ENCODE assay signal across 29 cellular contexts in genomic region chr14:75433631-75434556, GRCh38. TPM values are rescaled to one million over a fixed set of nuclear protein-coding genes. Genes with fewer than 3 reads are reported as not detected.
DNase-seq lines count a peak whose midpoint lies in the region; ATAC-seq, FAIRE-seq and TF ChIP-seq lines count a peak whose summit lies in the region.
"Had no signal": no experiment of that assay in that cellular context is flagged by ENCODE, and none has a peak within 500 bp of the region (broad histone marks: within the 10 kb centered on the region; RNA-seq: fewer than 3 reads in every experiment).

No MANE protein-coding gene starts in this region.

- FAIRE-seq in GM12878 (lab: Jason Lieb, UNC) (no peak), urothelium cell line (lab: Jason Lieb, UNC) (peak; percentile 70)
- FAIRE-seq: A204.1, colon, GM12891, HepG2, islet of Langerhans had no signal

- TF ChIP-seq RAD21 in GM12878 (IDR thresholded peaks at IDR 0.05; ENCODE audit: insufficient read depth, low read depth, low read length) = no peak

- no TSS peak for BruUV-seq in GM12878 (replicated peaks; lab: Mats Ljungman, UMichigan)

- CTCF ChIA-PET in GM12878 (lab: Yijun Ruan, JAX) = interaction anchor here (0.6 to 1.9 kb wide), 8 partner anchors 12 to 1295 kb away, joined by 3 to 13 read pairs (median 3); no protein-coding TSS in a partner anchor

- H3K27me3 ChIP-seq in cardiac muscle cell (no peaks in the 10 kb centered on the region), GM12878 (replicated peaks in 1 of 2; ENCODE audit: control insufficient read depth in 2 of 2, insufficient read depth in 2 of 2, low read length in 1 of 2) (no peaks in the 10 kb centered on the region), psoas muscle (ENCODE audit: insufficient read depth in 3 of 3, low read length in 2 of 3) (no peaks in the 10 kb centered on the region)
- H3K27me3 ChIP-seq: MG63 had no signal

- in situ Hi-C loops in GM12878 (cut with MboI) = no loop called here

- H3K79me2 ChIP-seq in GM12878 (ENCODE audit: control insufficient read depth, insufficient read depth, low read length) = peaks cover 42% of the 10 kb centered on the region

- no peak for TF ChIP-seq EP300 in GM12878 (IDR thresholded peaks at IDR 0.05; ENCODE audit: borderline replicate concordance in 1 of 2, control insufficient read depth in 1 of 2, low read depth in 2 of 2, low read length in 2 of 2)

- RAD21 ChIA-PET in GM12878 (lab: Charles Lee; ENCODE audit: unreplicated experiment) = interaction anchor here (1.2 to 2.5 kb wide), 5 partner anchors 20 to 55 kb away, joined by 3 to 10 read pairs (median 5); no protein-coding TSS in a partner anchor

- ATAC-seq in Right ventricle myocardium inferior (no peak), GM12878 (no peak), HG02798 (IDR thresholded peaks at IDR 0.05; ENCODE audit: poor library complexity, unreplicated experiment) (no peak), psoas muscle (no peak)
- ATAC-seq: HepG2; natural killer cell; stimulated activated naive CD8-positive, alpha-beta T cell treated with anti-CD3 and anti-CD28 coated beads, Interleukin-15, amount 100 ng/mL, for 72 hours had no signal

- H3K4me2 ChIP-seq in GM12878 (ENCODE audit: control insufficient read depth, insufficient read depth) = no peak overlapping the region

- no peak overlapping the region for H3K9ac ChIP-seq in GM12878 (ENCODE audit: control insufficient read depth, insufficient read depth, low read length)

- no peak for TF ChIP-seq CTCF in cardiac muscle cell (IDR thresholded peaks at IDR 0.05; ENCODE audit: low read depth, low read length)
- TF ChIP-seq CTCF in GM12878 (IDR thresholded peaks at IDR 0.05 in 2 of 3, conservative IDR thresholded peaks at IDR 0.05 in 1 of 3; ENCODE audit: control insufficient read depth in 2 of 3, extremely low read depth in 1 of 3, insufficient read depth in 1 of 3, low read depth in 3 of 3, low read length in 3 of 3) = no peak
- no peak for TF ChIP-seq CTCF in psoas muscle (IDR thresholded peaks at IDR 0.05)

- H4K20me1 ChIP-seq in GM12878 (ENCODE audit: control insufficient read depth, insufficient read depth) = no peaks in the 10 kb centered on the region; the same call in 1 of the 2 replicates

- H3K4me3 ChIP-seq in cardiac muscle cell (no peak overlapping the region), GM12878 (no peak overlapping the region), psoas muscle (no peak overlapping the region)
- H3K4me3 ChIP-seq: lung, MG63, skin epidermis had no signal

- H3K9me3 ChIP-seq in cardiac muscle cell (ENCODE audit: low read depth) (no peaks in the 10 kb centered on the region), GM12878 (replicated peaks; ENCODE audit: control insufficient read depth, insufficient read depth, low read length) (no peaks in the 10 kb centered on the region), psoas muscle (no peaks in the 10 kb centered on the region)
- H3K9me3 ChIP-seq: MG63 had no signal

- SMC1A ChIA-PET in GM12878 (lab: Charles Lee; ENCODE audit: uncharacterized antibody, unreplicated experiment) = interaction anchor here (0.7 to 1.8 kb wide), 13 partner anchors 9 to 107 kb away, joined by 3 to 5 read pairs (median 3); no protein-coding TSS in a partner anchor

- H2AFZ ChIP-seq in GM12878 (ENCODE audit: control insufficient read depth, low read depth, low read length) = no peak overlapping the region

- H3K36me3 ChIP-seq in cardiac muscle cell (no peaks in the 10 kb centered on the region), GM12878 (ENCODE audit: control insufficient read depth in 2 of 2, insufficient read depth in 2 of 2, low read length in 1 of 2) (peaks cover 1 to 11% of the 10 kb centered on the region in 2 experiments), psoas muscle (ENCODE audit: insufficient read depth in 1 of 2, low read depth in 1 of 2) (peaks cover 6 to 66% of the 10 kb centered on the region in 2 donors)

- WGBS in GM12878 (ENCODE audit: insufficient coverage, insufficient replicate concordance, low lambda C conversion rate, missing lambda C conversion rate) = 93% methylated on average over 9 of the region's 9 CpGs
- 78 to 90% (median 80%) methylated on average over 9 of the region's 9 CpGs for WGBS in psoas muscle, 3 donors

- no peak for TF ChIP-seq POLR2A in GM12878 (IDR thresholded peaks at IDR 0.05; ENCODE audit: low read depth, low read length)

- H3K4me1 ChIP-seq in cardiac muscle cell (ENCODE audit: low read depth) (peaks cover 11% of the 10 kb centered on the region), GM12878 (ENCODE audit: control insufficient read depth, insufficient read depth, low read length) (peaks cover 45% of the 10 kb centered on the region), psoas muscle (peaks cover 82% of the 10 kb centered on the region)

- no peak for DNase-seq in cardiac muscle cell (ENCODE audit: low read depth in 1 of 2, low spot score in 1 of 2)
- DNase-seq in Right ventricle myocardium inferior (ENCODE audit: missing footprints) = no peak
- DNase-seq in GM12878 (ENCODE audit: low read depth, low spot score) = no peak
- peak; percentile 91 for DNase-seq in myocyte (ENCODE audit: low read depth)
- DNase-seq in urothelium cell line (ENCODE audit: low spot score) = no peak
- DNase-seq in NCI-H2227 treated with DMSO at 0.1 percent for 48 hours (lab: John Stamatoyannopoulos, UW) = no peak
- no peak for DNase-seq in psoas muscle
- DNase-seq: activated CD4-positive, alpha-beta T cell treated with anti-CD3 and anti-CD28 coated beads, Interleukin-2, amount 50 U/mL, for 48 hours; activated naive CD4-positive, alpha-beta T cell treated with anti-CD3 and anti-CD28 coated beads for 36 hours; anterior cingulate cortex; DMS 273 treated with DMSO at 0.1 percent for 48 hours; endodermal cell; H7; hippocampal formation; MG63; natural killer cell; NCI-H1694; posterior cingulate gyrus; stimulated activated CD4-positive, alpha-beta T cell treated with anti-CD3 and anti-CD28 coated beads, Interleukin-2, amount 100 ng/mL, for 48 hours; stimulated activated naive CD8-positive, alpha-beta T cell treated with anti-CD3 and anti-CD28 coated beads, Interleukin-15, amount 100 ng/mL, for 72 hours had no signal

- POLR2A ChIA-PET in GM12878 (lab: Charles Lee) = interaction anchor here (1.1 to 1.3 kb wide), 2 partner anchors 9 to 15 kb away, joined by 3 read pairs; no protein-coding TSS in a partner anchor

- peak overlapping the region; percentile 37 for H3K27ac ChIP-seq in cardiac muscle cell
- no peak overlapping the region for H3K27ac ChIP-seq in GM12878 (ENCODE audit: control insufficient read depth, insufficient read depth)
- H3K27ac ChIP-seq in psoas muscle = no peak overlapping the region
- H3K27ac ChIP-seq: RWPE1 had no signal

- intact Hi-C loops in Right ventricle myocardium inferior (cut with DNase I) (no loop called here), GM12878 (cut with micrococcal nuclease; ENCODE audit: unreplicated experiment) (no loop called here), psoas muscle (cut with DNase I) (loop anchor here in 1 of 2 donors (5.0 kb wide), 3 partner anchors 38 to 128 kb away; no protein-coding TSS in a partner anchor)

TF ChIP-seq in GM12878, 131 proteins besides CTCF, POLR2A, EP300 and RAD21:
- no peak for TF ChIP-seq PBX3 (IDR thresholded peaks at IDR 0.05; ENCODE audit: insufficient replicate concordance, low read depth, low read length)
- no peak for TF ChIP-seq BHLHE40 (IDR thresholded peaks at IDR 0.05; ENCODE audit: borderline replicate concordance in 1 of 2, low read depth in 2 of 2, low read length in 1 of 2)
- TF ChIP-seq RUNX3 (IDR thresholded peaks at IDR 0.05; ENCODE audit: low read length) = peak; percentile 43

RNA-seq across cellular contexts. Expression of gene JDP2, which starts 6.1 kb away (rescaled TPM):
- total RNA-seq in cardiac muscle cell (15.2 and 22.0 TPM in 2 replicates), Right ventricle myocardium inferior (27.2 TPM), GM12878 (2014; rRNA removed) (19.4 and 21.3 TPM in 2 replicates), GM12878 (2014; rRNA removed; fragmentation: Illumina TruSeq; extraction: Trizol) (11.7 and 12.1 TPM in 2 replicates), GM12878 (2021) (16.0 and 16.4 TPM in 2 replicates), myocyte (44.4 and 61.9 TPM in 2 replicates), psoas muscle (10 to 100 TPM; 11.0 to 49.6 (median 30.8) TPM)
- polyA plus RNA-seq in cardiac muscle cell (9.7 and 12.5 TPM in 2 replicates), GM12878 (2011; rRNA removed) (5.1 and 6.7 TPM in 2 replicates), GM12878 (2014; fragmentation: Illumina TruSeq; extraction: Trizol) (3.3 and 11.5 TPM in 2 replicates), GM12878 (2014; fragmentation: Nextera tagmentation; extraction: Ambion mirVana) (1 to 10 TPM in 1 of 2 experiments, under 1 TPM in 1; 0.71 to 1.2 TPM), GM12878 (2014; rRNA removed) (20.7 and 21.2 TPM in 2 replicates), GM12878 (2016; fragmentation: Nextera tagmentation; extraction: Ambion mirVana) (10 to 100 TPM in 1 of 2 experiments, 1 to 10 TPM in 1; 8.9 to 10.8 TPM), psoas muscle (10 to 100 TPM; 13.2 to 73.2 (median 49.9) TPM)
- total RNA-seq in GM12878 (2013; cell fraction: nucleolus; rRNA removed) = 15.0 and 17.9 TPM in 2 replicates
- polyA plus RNA-seq in GM12878 (2011; ENCODE audit: low read depth) = 2.8 TPM
- 6.4 and 9.1 TPM in 2 replicates for polyA plus RNA-seq in GM12878 (2011; cell fraction: cytosol; rRNA removed)
- 7.3 and 8.7 TPM in 2 replicates for polyA plus RNA-seq in GM12878 (2011; cell fraction: nucleus; rRNA removed)
- polyA plus RNA-seq in GM12878 (2012) = 10.9 and 12.4 TPM in 2 replicates
- polyA minus RNA-seq in GM12878 (2011; rRNA and poly(A)+ RNA removed) = 1.7 and 3.9 TPM in 2 replicates
- polyA minus RNA-seq in GM12878 (2011; cell fraction: cytosol; rRNA and poly(A)+ RNA removed) = 2.6 and 3.1 TPM in 2 replicates
- 2.8 and 6.3 TPM in 2 replicates for polyA minus RNA-seq in GM12878 (2011; cell fraction: nucleus; rRNA and poly(A)+ RNA removed)
- polyA plus RNA-seq in myocyte (2012) = 108 TPM
